ENCODE assay signal across 2 cellular contexts in genomic region chr11:18590573-18590972, GRCh38.
TF ChIP-seq lines count a peak whose summit lies in the region.

No MANE protein-coding gene starts in this region.

TF ChIP-seq in SK-N-SH, 30 proteins besides CTCF, POLR2A, EP300 and RAD21:
- no peak for TF ChIP-seq RFX5 (IDR thresholded peaks at IDR 0.05; ENCODE audit: low read length)
- TF ChIP-seq, protein P1, sequence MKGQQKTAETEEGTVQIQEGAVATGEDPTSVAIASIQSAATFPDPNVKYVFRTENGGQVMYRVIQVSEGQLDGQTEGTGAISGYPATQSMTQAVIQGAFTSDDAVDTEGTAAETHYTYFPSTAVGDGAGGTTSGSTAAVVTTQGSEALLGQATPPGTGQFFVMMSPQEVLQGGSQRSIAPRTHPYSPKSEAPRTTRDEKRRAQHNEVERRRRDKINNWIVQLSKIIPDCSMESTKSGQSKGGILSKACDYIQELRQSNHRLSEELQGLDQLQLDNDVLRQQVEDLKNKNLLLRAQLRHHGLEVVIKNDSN (IDR thresholded peaks at IDR 0.05; ENCODE audit: borderline replicate concordance, low read depth) = no peak
- TF ChIP-seq, protein P2, sequence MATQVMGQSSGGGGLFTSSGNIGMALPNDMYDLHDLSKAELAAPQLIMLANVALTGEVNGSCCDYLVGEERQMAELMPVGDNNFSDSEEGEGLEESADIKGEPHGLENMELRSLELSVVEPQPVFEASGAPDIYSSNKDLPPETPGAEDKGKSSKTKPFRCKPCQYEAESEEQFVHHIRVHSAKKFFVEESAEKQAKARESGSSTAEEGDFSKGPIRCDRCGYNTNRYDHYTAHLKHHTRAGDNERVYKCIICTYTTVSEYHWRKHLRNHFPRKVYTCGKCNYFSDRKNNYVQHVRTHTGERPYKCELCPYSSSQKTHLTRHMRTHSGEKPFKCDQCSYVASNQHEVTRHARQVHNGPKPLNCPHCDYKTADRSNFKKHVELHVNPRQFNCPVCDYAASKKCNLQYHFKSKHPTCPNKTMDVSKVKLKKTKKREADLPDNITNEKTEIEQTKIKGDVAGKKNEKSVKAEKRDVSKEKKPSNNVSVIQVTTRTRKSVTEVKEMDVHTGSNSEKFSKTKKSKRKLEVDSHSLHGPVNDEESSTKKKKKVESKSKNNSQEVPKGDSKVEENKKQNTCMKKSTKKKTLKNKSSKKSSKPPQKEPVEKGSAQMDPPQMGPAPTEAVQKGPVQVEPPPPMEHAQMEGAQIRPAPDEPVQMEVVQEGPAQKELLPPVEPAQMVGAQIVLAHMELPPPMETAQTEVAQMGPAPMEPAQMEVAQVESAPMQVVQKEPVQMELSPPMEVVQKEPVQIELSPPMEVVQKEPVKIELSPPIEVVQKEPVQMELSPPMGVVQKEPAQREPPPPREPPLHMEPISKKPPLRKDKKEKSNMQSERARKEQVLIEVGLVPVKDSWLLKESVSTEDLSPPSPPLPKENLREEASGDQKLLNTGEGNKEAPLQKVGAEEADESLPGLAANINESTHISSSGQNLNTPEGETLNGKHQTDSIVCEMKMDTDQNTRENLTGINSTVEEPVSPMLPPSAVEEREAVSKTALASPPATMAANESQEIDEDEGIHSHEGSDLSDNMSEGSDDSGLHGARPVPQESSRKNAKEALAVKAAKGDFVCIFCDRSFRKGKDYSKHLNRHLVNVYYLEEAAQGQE (IDR thresholded peaks at IDR 0.05; ENCODE audit: low read depth, low read length) = no peak
- TF ChIP-seq, protein P3, sequence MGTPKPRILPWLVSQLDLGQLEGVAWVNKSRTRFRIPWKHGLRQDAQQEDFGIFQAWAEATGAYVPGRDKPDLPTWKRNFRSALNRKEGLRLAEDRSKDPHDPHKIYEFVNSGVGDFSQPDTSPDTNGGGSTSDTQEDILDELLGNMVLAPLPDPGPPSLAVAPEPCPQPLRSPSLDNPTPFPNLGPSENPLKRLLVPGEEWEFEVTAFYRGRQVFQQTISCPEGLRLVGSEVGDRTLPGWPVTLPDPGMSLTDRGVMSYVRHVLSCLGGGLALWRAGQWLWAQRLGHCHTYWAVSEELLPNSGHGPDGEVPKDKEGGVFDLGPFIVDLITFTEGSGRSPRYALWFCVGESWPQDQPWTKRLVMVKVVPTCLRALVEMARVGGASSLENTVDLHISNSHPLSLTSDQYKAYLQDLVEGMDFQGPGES (IDR thresholded peaks at IDR 0.05; ENCODE audit: low read depth, low read length) = no peak
- no peak for TF ChIP-seq FOXM1 (IDR thresholded peaks at IDR 0.05; ENCODE audit: low read depth)
- TF ChIP-seq MAX (IDR thresholded peaks at IDR 0.05; ENCODE audit: low read depth) = no peak
- TF ChIP-seq ELF1 (IDR thresholded peaks at IDR 0.05) = no peak
- TF ChIP-seq, protein P4, sequence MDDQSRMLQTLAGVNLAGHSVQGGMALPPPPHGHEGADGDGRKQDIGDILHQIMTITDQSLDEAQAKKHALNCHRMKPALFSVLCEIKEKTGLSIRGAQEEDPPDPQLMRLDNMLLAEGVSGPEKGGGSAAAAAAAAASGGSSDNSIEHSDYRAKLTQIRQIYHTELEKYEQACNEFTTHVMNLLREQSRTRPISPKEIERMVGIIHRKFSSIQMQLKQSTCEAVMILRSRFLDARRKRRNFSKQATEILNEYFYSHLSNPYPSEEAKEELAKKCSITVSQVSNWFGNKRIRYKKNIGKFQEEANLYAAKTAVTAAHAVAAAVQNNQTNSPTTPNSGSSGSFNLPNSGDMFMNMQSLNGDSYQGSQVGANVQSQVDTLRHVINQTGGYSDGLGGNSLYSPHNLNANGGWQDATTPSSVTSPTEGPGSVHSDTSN (IDR thresholded peaks at IDR 0.05) = no peak
- no peak for TF ChIP-seq POLR2AphosphoS5 (IDR thresholded peaks at IDR 0.05; ENCODE audit: low read depth, low read length)
- TF ChIP-seq EZH2phosphoT487 (IDR thresholded peaks at IDR 0.05; ENCODE audit: borderline replicate concordance, low read depth) = no peak
- TF ChIP-seq ZBTB33 (IDR thresholded peaks at IDR 0.05; ENCODE audit: borderline replicate concordance, low read depth) = no peak
- no peak for TF ChIP-seq SMC3 (IDR thresholded peaks at IDR 0.05; ENCODE audit: low read depth, low read length)
- TF ChIP-seq FOSL2 (IDR thresholded peaks at IDR 0.05; ENCODE audit: borderline replicate concordance, low read depth) = no peak
- no peak for TF ChIP-seq MXI1 (IDR thresholded peaks at IDR 0.05; ENCODE audit: low read depth, low read length)
- no peak for TF ChIP-seq TAF1 (IDR thresholded peaks at IDR 0.05; ENCODE audit: borderline replicate concordance, low read depth, low read length)
- TF ChIP-seq GABPA (IDR thresholded peaks at IDR 0.05; ENCODE audit: low read depth) = no peak
- TF ChIP-seq YY1 (IDR thresholded peaks at IDR 0.05; ENCODE audit: low read depth) = no peak
- TF ChIP-seq NRF1 (IDR thresholded peaks at IDR 0.05; ENCODE audit: low read depth, low read length) = no peak
- TF ChIP-seq MEF2A (IDR thresholded peaks at IDR 0.05; ENCODE audit: borderline replicate concordance, low read depth) = no peak
- TF ChIP-seq JUND (IDR thresholded peaks at IDR 0.05) = no peak
TF ChIP-seq in SK-N-SH: peak in this region for 0.

TF ChIP-seq in SK-N-SH treated with all-trans-retinoic acid at 6 μM for 48 hours, 23 proteins besides CTCF, POLR2A, EP300 and RAD21:
- TF ChIP-seq TOX (CRISPR knock-in tag; IDR thresholded peaks at IDR 0.05; ENCODE audit: borderline replicate concordance) = no peak
- no peak for TF ChIP-seq ZNF8 (CRISPR knock-in tag; IDR thresholded peaks at IDR 0.05)
- no peak for TF ChIP-seq CREB5 (CRISPR knock-in tag; IDR thresholded peaks at IDR 0.05; ENCODE audit: low read depth)
- TF ChIP-seq ZFP30 (CRISPR knock-in tag; IDR thresholded peaks at IDR 0.05) = no peak
- no peak for TF ChIP-seq ARNTL (CRISPR knock-in tag; IDR thresholded peaks at IDR 0.05; ENCODE audit: borderline replicate concordance, low read depth)
